8 cellular contexts compared by ENCODE assay signal in genomic region chr1:144412068-144412471, GRCh38. TPM values are rescaled to one million over a fixed set of nuclear protein-coding genes. Genes with fewer than 3 reads are reported as not detected.
DNase-seq lines count a peak whose midpoint lies in the region; ATAC-seq, FAIRE-seq and TF ChIP-seq lines count a peak whose summit lies in the region.
"Not testable (repeated sequence)": the region's sequence is repeated elsewhere in the genome, so short reads cannot be mapped to it uniquely, and the experiment has no call there.

No MANE protein-coding gene starts in this region.

- H3K27me3 Mint-ChIP-seq in CD4-positive, alpha-beta T cell = not testable (repeated sequence)

- not testable (repeated sequence) for H3K79me2 ChIP-seq in KMS-11 (ENCODE audit: insufficient read depth, low read depth); PC-9 (ENCODE audit: low read depth); H1 (ENCODE audit: control insufficient read depth in 1 of 2, insufficient read depth in 2 of 2, low read length in 2 of 2)

- H2AFZ ChIP-seq in KMS-11 (ENCODE audit: low read depth) = peak overlapping the region; percentile 89
- peak overlapping the region; percentile 78 for H2AFZ ChIP-seq in PC-9
- not testable (repeated sequence) for H2AFZ ChIP-seq in H1 (ENCODE audit: low read length)

- H4K5ac ChIP-seq in H1 (ENCODE audit: insufficient read length, low read depth, low read length) = not testable (repeated sequence)

- H3K4me2 ChIP-seq in KMS-11 (peak overlapping the region; percentile 82), PC-9 (peak overlapping the region; percentile 71), H1 (ENCODE audit: insufficient read depth in 1 of 2, low read depth in 2 of 2, low read length in 2 of 2) (peak overlapping the region in 1 of 2 experiments; percentile 17; a peak in 2 of 4 replicates)

- not testable (repeated sequence) for H3K23me2 ChIP-seq in H1 (ENCODE audit: low read depth, low read length)

- H4K20me1 ChIP-seq in KMS-11 (ENCODE audit: insufficient read depth); PC-9 (ENCODE audit: insufficient read depth); H1 (replicated peaks in 1 of 2; ENCODE audit: control insufficient read depth in 1 of 2, insufficient read depth in 2 of 2, low read length in 2 of 2): not testable (repeated sequence)

- TF ChIP-seq CTCF in CD4-positive, alpha-beta T cell (IDR thresholded peaks at IDR 0.05); KMS-11 (conservative IDR thresholded peaks at IDR 0.05; ENCODE audit: low read depth, low read length); PC-9 (conservative IDR thresholded peaks at IDR 0.05); H1 (IDR thresholded peaks at IDR 0.05; ENCODE audit: control extremely low read depth in 1 of 3, insufficient read depth in 1 of 3, low read depth in 1 of 3, low read length in 3 of 3): not testable (repeated sequence)

- not testable (repeated sequence) for H3K36me3 ChIP-seq in KMS-11 (ENCODE audit: insufficient read depth); PC-9 (ENCODE audit: low read depth); H1 (ENCODE audit: control insufficient read depth in 2 of 4, insufficient read depth in 4 of 4, low read length in 3 of 4); mesodermal cell (ENCODE audit: control insufficient read depth, insufficient read depth, low read length)

- TF ChIP-seq RAD21 in H1 (IDR thresholded peaks at IDR 0.05 in 1 of 2, conservative IDR thresholded peaks at IDR 0.05 in 1 of 2; ENCODE audit: low read depth in 2 of 2, low read length in 2 of 2) = not testable (repeated sequence)

- POLR2A ChIA-PET in CD4-positive, alpha-beta T cell (lab: Charles Lee) = interaction anchor here (0.6 to 1.3 kb wide), 2 partner anchors 112 to 134 kb away, joined by 4 to 8 read pairs; no protein-coding TSS in a partner anchor
- POLR2A ChIA-PET in PC-9 (lab: Charles Lee; ENCODE audit: unreplicated experiment) (interaction anchor here (0.6 kb wide), 3 partner anchors 48 to 1566 kb away, joined by 3 to 12 read pairs (median 10); no protein-coding TSS in a partner anchor), H1 (lab: Charles Lee; ENCODE audit: partially characterized antibody) (interaction anchor here (1.1 kb wide), 2 partner anchors 134 to 139 kb away, joined by 8 to 18 read pairs; no protein-coding TSS in a partner anchor)

- H3K27ac ChIP-seq in CD4-positive, alpha-beta T cell (ENCODE audit: low read depth, low read length) = not testable (repeated sequence)
- H3K27ac ChIP-seq in KMS-11 (peak overlapping the region; percentile 85), PC-9 (peak overlapping the region; percentile 71), H1 (ENCODE audit: low read depth, low read length) (peak overlapping the region; percentile 73; the same call in 1 of the 2 replicates), mesodermal cell (ENCODE audit: low read depth, low read length, severe bottlenecking) (peak overlapping the region; percentile 57)

- not testable (repeated sequence) for H2BK20ac ChIP-seq in H1 (ENCODE audit: low read length)

- peak; percentile 62 for ATAC-seq in CD4-positive, alpha-beta T cell (ENCODE audit: poor library complexity)
- ATAC-seq in GM21723 (IDR thresholded peaks at IDR 0.05; ENCODE audit: unreplicated experiment) = peak; percentile 62

- H2BK120ac ChIP-seq in H1 (replicated peaks; ENCODE audit: low read depth, low read length) = not testable (repeated sequence)

- H3K27me3 ChIP-seq in CD4-positive, alpha-beta T cell (ENCODE audit: control insufficient read depth, insufficient read depth, low read length); KMS-11 (ENCODE audit: insufficient read depth, low read depth); PC-9 (ENCODE audit: insufficient read depth, low read depth); H1 (replicated peaks in 1 of 4; ENCODE audit: control insufficient read depth in 3 of 4, extremely low read depth in 1 of 4, insufficient read depth in 3 of 4, low read length in 3 of 4): not testable (repeated sequence)

- not testable (repeated sequence) for H3F3A ChIP-seq in PC-9 (ENCODE audit: insufficient read depth, low read depth)

- not testable (repeated sequence) for H3K9me3 Mint-ChIP-seq in CD4-positive, alpha-beta T cell

- H3K79me1 ChIP-seq in H1 (ENCODE audit: low read depth, low read length) = not testable (repeated sequence)

- not testable (repeated sequence) for TF ChIP-seq EP300 in H1 (IDR thresholded peaks at IDR 0.05; ENCODE audit: borderline replicate concordance in 1 of 2, low read depth in 2 of 2, low read length in 2 of 2)

- H3K9me2 ChIP-seq in PC-9 (ENCODE audit: insufficient read depth) = not testable (repeated sequence)

- not testable (repeated sequence) for H2BK12ac ChIP-seq in H1 (ENCODE audit: low read depth, low read length)

- H3K18ac ChIP-seq in H1 (ENCODE audit: extremely low read depth, low read length) = not testable (repeated sequence)

- CTCF ChIA-PET in CD4-positive, alpha-beta T cell (lab: Charles Lee); PC-9 (lab: Charles Lee); H1 (lab: Charles Lee; ENCODE audit: partially characterized antibody): not testable (repeated sequence)

- peak in 9 of 10 experiments; percentile 51 to 83 (median 70) for DNase-seq in CD4-positive, alpha-beta T cell
- DNase-seq in PC-9 (peak; percentile 72 to 81), activated T-cell treated with anti-CD3 and anti-CD28 coated beads for 4 hours (peak; percentile 60), H1 (ENCODE audit: low read depth in 1 of 2, low spot score in 2 of 2) (peak in 1 of 2 experiments; percentile 63)
- DNase-seq in stimulated activated CD4-positive, alpha-beta T cell treated with anti-CD3 and anti-CD28 coated beads, Interleukin-4, amount 100 ng/mL, for 48 hours (ENCODE audit: low read depth in 2 of 2) = peak; percentile 47 to 69

- not testable (repeated sequence) for H3K4me3 ChIP-seq in KMS-11 (IDR thresholded peaks at IDR 0.05; ENCODE audit: insufficient read depth, low read depth, low read length); mesodermal cell (ENCODE audit: extremely low read depth, insufficient read depth, low read length, poor library complexity, severe bottlenecking)
- H3K4me3 ChIP-seq in PC-9 = peak overlapping the region; percentile 56
- peak overlapping the region in 2 of 4 experiments; percentile 10 to 19; a peak in 2 of 8 replicates for H3K4me3 ChIP-seq in H1 (ENCODE audit: extremely low read depth in 1 of 4, insufficient read depth in 2 of 4, low read depth in 3 of 4, low read length in 4 of 4)

- H3K56ac ChIP-seq in H1 (replicated peaks; ENCODE audit: insufficient read length, low read depth, low read length) = not testable (repeated sequence)

- H4K8ac ChIP-seq in H1 (ENCODE audit: extremely low read depth, insufficient read depth, low read length) = not testable (repeated sequence)

- not testable (repeated sequence) for H4K91ac ChIP-seq in H1 (replicated peaks; ENCODE audit: insufficient read length, low read length)

- intact Hi-C loops in CD4-positive, alpha-beta T cell (cut with DNase I, micrococcal nuclease); PC-9 (cut with micrococcal nuclease; ENCODE audit: unreplicated experiment): not testable (repeated sequence)

- H2AK5ac ChIP-seq in H1 (ENCODE audit: low read depth, low read length) = not testable (repeated sequence)

- H3K4me1 ChIP-seq in KMS-11 (ENCODE audit: low read depth, poor library complexity, severe bottlenecking); PC-9 (replicated peaks; ENCODE audit: insufficient read depth); H1 (replicated peaks in 1 of 4; ENCODE audit: control insufficient read depth in 3 of 4, insufficient read depth in 4 of 4, low read length in 3 of 4); mesodermal cell (ENCODE audit: control insufficient read depth, insufficient read depth, low read length, poor library complexity, severe bottlenecking): not testable (repeated sequence)

- not testable (repeated sequence) for H3K9me3 ChIP-seq in CD4-positive, alpha-beta T cell (ENCODE audit: control insufficient read depth, low read length); PC-9 (ENCODE audit: insufficient read depth, low read depth); H1 (ENCODE audit: insufficient read depth in 2 of 2, low read depth in 1 of 2, low read length in 1 of 2); mesodermal cell (ENCODE audit: control insufficient read depth, low read length)

- not testable (repeated sequence) for H3K23ac ChIP-seq in H1 (ENCODE audit: insufficient read length)

- peak overlapping the region; percentile 78 for H2BK5ac ChIP-seq in H1 (ENCODE audit: low read depth, low read length)

- BruUV-seq in PC-9 (replicated peaks; lab: Mats Ljungman, UMichigan) = not testable (repeated sequence)

- H3K4me1 Mint-ChIP-seq in CD4-positive, alpha-beta T cell (ENCODE audit: low read depth) = not testable (repeated sequence)

- TF ChIP-seq POLR2A in H1 (IDR thresholded peaks at IDR 0.05; ENCODE audit: control extremely low read depth in 1 of 2, low read depth in 2 of 2, low read length in 2 of 2) = not testable (repeated sequence)

- peak overlapping the region; percentile 99 for H3K27ac Mint-ChIP-seq in CD4-positive, alpha-beta T cell

- H3K14ac ChIP-seq in H1 (ENCODE audit: insufficient read length) = not testable (repeated sequence)

- FAIRE-seq in H1 (lab: Jason Lieb, UNC) = not testable (repeated sequence)

- peaks cover 15% of the 10 kb centered on the region for H3K36me3 Mint-ChIP-seq in CD4-positive, alpha-beta T cell (ENCODE audit: low read depth)

- H3K4me3 Mint-ChIP-seq in CD4-positive, alpha-beta T cell = peak overlapping the region; percentile 96

- H3K4ac ChIP-seq in H1 (replicated peaks; ENCODE audit: insufficient read length, low read depth, low read length) = not testable (repeated sequence)

- WGBS in H1 (ENCODE audit: extremely low coverage in 1 of 2, insufficient coverage in 1 of 2, insufficient read length in 1 of 2, insufficient replicate concordance in 2 of 2, low coverage in 1 of 2, low lambda C conversion rate in 2 of 2, missing lambda C conversion rate in 1 of 2), 2 experiments = 0% methylated on average over 10 of the region's 23 CpGs; no CpG with 5 or more reads in 1 of the 2 experiments
- 0% methylated on average over 2 of the region's 23 CpGs; no CpG with 5 or more reads in 1 of the 2 experiments for WGBS in mesodermal cell (ENCODE audit: insufficient coverage in 2 of 2), 2 experiments

- peak overlapping the region; percentile 72 for H3K9ac ChIP-seq in KMS-11
- H3K9ac ChIP-seq in H1 (replicated peaks in 1 of 4; ENCODE audit: extremely low read depth in 1 of 4, low read depth in 3 of 4, low read length in 3 of 4) = peak overlapping the region in 2 of 4 experiments; percentile 54 to 67; a peak in 3 of 7 replicates

- not testable (repeated sequence) for H2BK15ac ChIP-seq in H1 (ENCODE audit: low read length)

RNA-seq across cellular contexts. Expression of gene PPIAL4E, which starts 38.6 kb away (rescaled TPM):
- total RNA-seq in CD4-positive, alpha-beta T cell = not detected
- total RNA-seq in PC-9 (2021) = not detected in 2 replicates
- total RNA-seq in H1 (2021; fragmentation: NEBNext Ultra II Directional; extraction: Animal tissue kit (Norgen Biotek cat#: 25700)) = not detected in 2 replicates
- polyA plus RNA-seq in H1 (2011; rRNA removed) = not detected in 2 replicates
- polyA plus RNA-seq in H1 (2011; cell fraction: cytosol; rRNA removed) = not detected
- not detected for polyA plus RNA-seq in H1 (2011; cell fraction: nucleus; rRNA removed)
- polyA plus RNA-seq in H1 (2012, experiment 1 of 2) = not detected in 4 replicates
- polyA plus RNA-seq in H1 (2012, experiment 2 of 2) = not detected
- not detected for polyA plus RNA-seq in H1 (2013, experiment 1 of 2)
- not detected for polyA plus RNA-seq in H1 (2013, experiment 2 of 2)
- not detected in 2 replicates for polyA minus RNA-seq in H1 (2011; rRNA and poly(A)+ RNA removed)
- polyA minus RNA-seq in H1 (2011; cell fraction: cytosol; rRNA and poly(A)+ RNA removed) = not detected
- not detected for polyA minus RNA-seq in H1 (2011; cell fraction: nucleus; rRNA and poly(A)+ RNA removed)
- polyA plus RNA-seq in mesodermal cell (2013, experiment 1 of 2) = not detected
- polyA plus RNA-seq in mesodermal cell (2013, experiment 2 of 2) = not detected

RNA-seq across cellular contexts. Expression of gene NBPF15, which starts 49.4 kb away (rescaled TPM):
- 10 to 100 TPM; 85.3 to 89.5 TPM for total RNA-seq in CD4-positive, alpha-beta T cell
- 29.9 and 42.6 TPM in 2 replicates for total RNA-seq in PC-9 (2021)
- 9.3 and 9.4 TPM in 2 replicates for total RNA-seq in H1 (2021; fragmentation: NEBNext Ultra II Directional; extraction: Animal tissue kit (Norgen Biotek cat#: 25700))
- 3.8 and 7.9 TPM in 2 replicates for polyA plus RNA-seq in H1 (2011; rRNA removed)
- 6.4 TPM for polyA plus RNA-seq in H1 (2011; cell fraction: cytosol; rRNA removed)
- polyA plus RNA-seq in H1 (2011; cell fraction: nucleus; rRNA removed) = 17.2 TPM
- polyA plus RNA-seq in H1 (2012, experiment 1 of 2) = 6.4 to 8.0 TPM (median 6.9 TPM) in 4 replicates
- polyA plus RNA-seq in H1 (2012, experiment 2 of 2) = 0.75 TPM
- 3.7 TPM for polyA plus RNA-seq in H1 (2013, experiment 1 of 2)
- polyA plus RNA-seq in H1 (2013, experiment 2 of 2) = 3.2 TPM
- 13.0 and 17.4 TPM in 2 replicates for polyA minus RNA-seq in H1 (2011; rRNA and poly(A)+ RNA removed)
- 4.5 TPM for polyA minus RNA-seq in H1 (2011; cell fraction: cytosol; rRNA and poly(A)+ RNA removed)
- 7.6 TPM for polyA minus RNA-seq in H1 (2011; cell fraction: nucleus; rRNA and poly(A)+ RNA removed)
- 49.0 TPM for polyA plus RNA-seq in mesodermal cell (2013, experiment 1 of 2)
- 44.1 TPM for polyA plus RNA-seq in mesodermal cell (2013, experiment 2 of 2)
